In the genomic region with DNA sequence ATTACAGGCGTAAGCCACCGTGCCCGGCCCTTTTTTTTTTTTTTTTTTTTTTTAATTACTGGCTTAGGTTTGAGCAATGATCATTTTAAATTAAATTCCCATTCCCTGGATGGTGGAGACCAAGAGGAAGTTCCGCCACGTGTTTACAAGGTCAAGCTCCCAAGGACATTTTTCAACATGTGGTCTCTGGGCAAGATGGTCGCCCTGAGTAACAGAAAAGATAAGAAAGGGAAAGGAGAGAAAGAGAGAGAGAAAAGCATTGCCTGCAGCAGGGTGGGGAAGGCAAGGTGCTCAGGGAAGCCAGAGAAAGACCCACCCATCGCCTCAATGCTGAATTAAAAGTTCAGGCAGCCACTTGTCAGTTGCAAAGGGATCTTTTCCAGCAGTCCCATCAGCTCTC, we compare ENCODE assay signal across 27 cellular contexts. TPM values are rescaled to one million over a fixed set of nuclear protein-coding genes. Genes with fewer than 3 reads are reported as not detected.
"Had no signal": no experiment of that assay in that cellular context is flagged by ENCODE, and none has a peak within 500 bp of the region (broad histone marks: within the 10 kb centered on the region; RNA-seq: fewer than 3 reads in every experiment).

No MANE protein-coding gene starts in this region.

- FAIRE-seq: urothelium cell line had no signal

- DNase-seq: cerebellar nuclear complex; cortex of kidney; foreskin melanocyte; glutamatergic neuron; hypothalamus; immature natural killer cell; islet precursor cell; left ventricle myocardium superior; lower lobe of right lung; naive B cell; nucleus accumbens; ovary; posterior cingulate gyrus; psoas muscle; right cardiac atrium; sigmoid colon; stimulated activated CD4-positive, alpha-beta T cell treated with anti-CD3 and anti-CD28 coated beads, Interleukin-2, amount 100 ng/mL, for 24 hours; stimulated activated CD4-positive, alpha-beta T cell treated with anti-CD3 and anti-CD28 coated beads, Interleukin-4, amount 100 ng/mL, for 24 hours; stimulated activated naive CD4-positive, alpha-beta T cell treated with Interleukin-2 at 50 U/mL for 16 hours; stomach; testis; upper lobe of left lung had no signal

- H3K36me3 ChIP-seq: esophagus muscularis mucosa, lower lobe of right lung, ovary, sigmoid colon, stomach, tibial nerve, upper lobe of left lung had no signal

- H3K9me3 ChIP-seq: esophagus muscularis mucosa, lower lobe of right lung, ovary, psoas muscle, sigmoid colon, testis, upper lobe of left lung had no signal

- ATAC-seq: left ventricle myocardium superior; lower lobe of right lung; natural killer cell treated with Interleukin-12 subunit alpha and Interleukin-12 subunit beta and Interleukin-15 and Interleukin-18, amount 100 ng/mL, for 72 hours; psoas muscle; right cardiac atrium; stimulated activated effector memory CD8-positive, alpha-beta T cell treated with anti-CD3 and anti-CD28 coated beads, Interleukin-12 subunit alpha, Interleukin-12 subunit beta, amount 100 ng/mL, for 72 hours had no signal

- H3K27me3 ChIP-seq: esophagus muscularis mucosa, ovary, sigmoid colon, stomach, testis, tibial nerve, upper lobe of left lung had no signal

- H3K4me3 ChIP-seq: esophagus muscularis mucosa, lower lobe of right lung, ovary, psoas muscle, sigmoid colon, stomach, testis, tibial nerve, upper lobe of left lung had no signal

- H3K4me1 ChIP-seq: psoas muscle had no signal

- H3K27ac ChIP-seq: esophagus muscularis mucosa, lower lobe of right lung, ovary, psoas muscle, sigmoid colon, stomach, testis, tibial nerve, upper lobe of left lung had no signal

RNA-seq across cellular contexts. Expression of gene CHST3, which starts 45.2 kb away (rescaled TPM):
- total RNA-seq: natural killer cell treated with Interleukin-12 subunit alpha and Interleukin-12 subunit beta and Interleukin-15 and Interleukin-18, amount 100 ng/mL, for 72 hours had no signal
- polyA plus RNA-seq: immature natural killer cell had no signal
